In genomic region chr15:37900286-37901221, GRCh38 we compare ENCODE assay signal across 12 cellular contexts. TPM values are rescaled to one million over a fixed set of nuclear protein-coding genes. Genes with fewer than 3 reads are reported as not detected.
DNase-seq lines count a peak whose midpoint lies in the region; ATAC-seq and TF ChIP-seq lines count a peak whose summit lies in the region.
"Had no signal": no experiment of that assay in that cellular context is flagged by ENCODE, and none has a peak within 500 bp of the region (broad histone marks: within the 10 kb centered on the region; RNA-seq: fewer than 3 reads in every experiment).

No MANE protein-coding gene starts in this region.

- POLR2A ChIA-PET in SK-N-SH (lab: Yijun Ruan, JAX): no interaction called here

- TF ChIP-seq EP300 in SK-N-SH (IDR thresholded peaks at IDR 0.05; ENCODE audit: borderline replicate concordance in 1 of 2, low read depth in 1 of 2, low read length in 1 of 2) (peak in 1 of 2 experiments; percentile 31; a peak in 1 of 4 replicates), sigmoid colon (IDR thresholded peaks at IDR 0.05) (no peak)

- 0 out of 4 replicates have a peak overlapping the region, but pooled peaks of 1 of the 2 experiments have one; percentile 7 for H3K4me3 ChIP-seq in SK-N-SH (ENCODE audit: low read depth in 2 of 2, low read length in 1 of 2)
- no peak overlapping the region for H3K4me3 ChIP-seq in skeletal muscle cell (ENCODE audit: low read depth, low read length)
- H3K4me3 ChIP-seq in sigmoid colon: no peak overlapping the region
- H3K4me3 ChIP-seq: adrenal gland had no signal

- 49% methylated on average over 7 of the region's 7 CpGs for WGBS in SK-N-SH (ENCODE audit: low lambda C conversion rate)
- 37 to 59% methylated on average over 7 of the region's 7 CpGs for WGBS in sigmoid colon, 2 donors

- peak overlapping the region; percentile 56; the same call in 1 of the 2 replicates for H2AFZ ChIP-seq in SK-N-SH (ENCODE audit: low read depth)

- no peaks in the 10 kb centered on the region for H3K36me3 ChIP-seq in SK-N-SH (replicated peaks in 1 of 2; ENCODE audit: control insufficient read depth in 1 of 2, insufficient read depth in 2 of 2, low read length in 1 of 2)
- no peaks in the 10 kb centered on the region for H3K36me3 ChIP-seq in sigmoid colon
- H3K36me3 ChIP-seq: adrenal gland had no signal

- H3K27ac ChIP-seq in SK-N-SH (ENCODE audit: low read depth in 2 of 2, low read length in 1 of 2): peak overlapping the region; percentile 32 to 67; a peak in 3 of 4 replicates
- H3K27ac ChIP-seq in sigmoid colon: peak overlapping the region in 1 of 4 donors; percentile 6
- H3K27ac ChIP-seq: adrenal gland had no signal

- H3F3A ChIP-seq in SK-N-SH (replicated peaks; ENCODE audit: insufficient read depth): peaks cover 9% of the 10 kb centered on the region

- H3K9me3 ChIP-seq in SK-N-SH: no peaks in the 10 kb centered on the region
- H3K9me3 ChIP-seq in sigmoid colon: no peaks in the 10 kb centered on the region
- H3K9me3 ChIP-seq: adrenal gland had no signal

- peak overlapping the region; percentile 51 for H3K4me2 ChIP-seq in SK-N-SH

- TF ChIP-seq RAD21 in SK-N-SH (IDR thresholded peaks at IDR 0.05; ENCODE audit: low read length): no peak

- intact Hi-C loops in sigmoid colon (cut with DNase I): no loop called here

- no peak overlapping the region for H3K9ac ChIP-seq in SK-N-SH

- no peak for ATAC-seq in HG02970 (IDR thresholded peaks at IDR 0.05; ENCODE audit: low FRiP score, unreplicated experiment)
- ATAC-seq: stimulated activated naive B cell treated with anti-CD40 and anti-IgM and Interleukin-4, amounts not matched to agents 10 μg/mL and 1 μg/mL and 100 μg/mL, for 72 hours had no signal

- CTCF ChIA-PET in SK-N-SH (lab: Yijun Ruan, JAX): interaction anchor here (4.7 kb wide), 1 partner anchor 8 kb away, joined by 26 read pairs; no protein-coding TSS in a partner anchor

- no peaks in the 10 kb centered on the region for H4K20me1 ChIP-seq in SK-N-SH (ENCODE audit: insufficient read depth)

- DNase-seq in HCEC 1CT (peak; percentile 90), SK-N-SH (no peak), glomerular endothelial cell (ENCODE audit: extremely low read depth, low read depth, low spot score) (peak; percentile 34), skeletal muscle cell (ENCODE audit: low read depth) (peak; percentile 43), occipital lobe (lab: John Stamatoyannopoulos, UW) (no peak), sigmoid colon (no peak)
- DNase-seq: activated CD8-positive, alpha-beta memory T cell treated with anti-CD3 and anti-CD28 coated beads, Interleukin-2, amount 50 U/mL, for 48 hours; adrenal gland; NCI-H1930; stimulated activated naive B cell treated with anti-CD40 and anti-IgM and Interleukin-4, amounts not matched to agents 10 μg/mL and 1 μg/mL and 100 μg/mL, for 72 hours had no signal

- H3K79me2 ChIP-seq in SK-N-SH (ENCODE audit: insufficient read depth): no peaks in the 10 kb centered on the region

- H3K9me2 ChIP-seq in SK-N-SH: no peaks in the 10 kb centered on the region

- no peak for TF ChIP-seq CTCF in SK-N-SH (IDR thresholded peaks at IDR 0.05)
- no peak for TF ChIP-seq CTCF in sigmoid colon (IDR thresholded peaks at IDR 0.05)

- no peak for TF ChIP-seq POLR2A in sigmoid colon (IDR thresholded peaks at IDR 0.05)

- H3K27me3 ChIP-seq in SK-N-SH (ENCODE audit: insufficient read depth) (no peaks in the 10 kb centered on the region), sigmoid colon (no peaks in the 10 kb centered on the region)
- H3K27me3 ChIP-seq: adrenal gland had no signal

- H3K4me1 ChIP-seq in SK-N-SH (ENCODE audit: control insufficient read depth in 1 of 2, insufficient read depth in 2 of 2, low read depth in 1 of 2, low read length in 1 of 2): peaks cover 5 to 15% of the 10 kb centered on the region in 2 experiments; a peak in 3 of 4 replicates
- peaks cover 0 to 12% (median 9%) of the 10 kb centered on the region in 4 donors for H3K4me1 ChIP-seq in sigmoid colon
- H3K4me1 ChIP-seq: adrenal gland had no signal

TF ChIP-seq in SK-N-SH, 30 proteins besides CTCF, POLR2A, EP300 and RAD21:
- TF ChIP-seq FOSL2 (IDR thresholded peaks at IDR 0.05; ENCODE audit: borderline replicate concordance, low read depth) (peak; percentile 68; the same call in 1 of the 2 replicates), POLR2AphosphoS5 (IDR thresholded peaks at IDR 0.05; ENCODE audit: low read depth, low read length) (no peak), TEAD4 (IDR thresholded peaks at IDR 0.05; ENCODE audit: borderline replicate concordance, insufficient read depth) (peak; percentile 62; the same call in 1 of the 2 replicates), JUND (IDR thresholded peaks at IDR 0.05) (peak; percentile 68), NFIC (IDR thresholded peaks at IDR 0.05; ENCODE audit: borderline replicate concordance) (0 out of 2 replicates have a peak, but pooled peaks have one; percentile 4), RXRA (IDR thresholded peaks at IDR 0.05; ENCODE audit: borderline replicate concordance, low read depth) (peak; percentile 40; the same call in 1 of the 2 replicates), MAX (IDR thresholded peaks at IDR 0.05; ENCODE audit: low read depth) (peak; percentile 27; the same call in 1 of the 2 replicates), RCOR1 (IDR thresholded peaks at IDR 0.05; ENCODE audit: low read length) (no peak), TCF12 (IDR thresholded peaks at IDR 0.05) (peak; percentile 41; the same call in 1 of the 2 replicates)
- TF ChIP-seq, protein P1, sequence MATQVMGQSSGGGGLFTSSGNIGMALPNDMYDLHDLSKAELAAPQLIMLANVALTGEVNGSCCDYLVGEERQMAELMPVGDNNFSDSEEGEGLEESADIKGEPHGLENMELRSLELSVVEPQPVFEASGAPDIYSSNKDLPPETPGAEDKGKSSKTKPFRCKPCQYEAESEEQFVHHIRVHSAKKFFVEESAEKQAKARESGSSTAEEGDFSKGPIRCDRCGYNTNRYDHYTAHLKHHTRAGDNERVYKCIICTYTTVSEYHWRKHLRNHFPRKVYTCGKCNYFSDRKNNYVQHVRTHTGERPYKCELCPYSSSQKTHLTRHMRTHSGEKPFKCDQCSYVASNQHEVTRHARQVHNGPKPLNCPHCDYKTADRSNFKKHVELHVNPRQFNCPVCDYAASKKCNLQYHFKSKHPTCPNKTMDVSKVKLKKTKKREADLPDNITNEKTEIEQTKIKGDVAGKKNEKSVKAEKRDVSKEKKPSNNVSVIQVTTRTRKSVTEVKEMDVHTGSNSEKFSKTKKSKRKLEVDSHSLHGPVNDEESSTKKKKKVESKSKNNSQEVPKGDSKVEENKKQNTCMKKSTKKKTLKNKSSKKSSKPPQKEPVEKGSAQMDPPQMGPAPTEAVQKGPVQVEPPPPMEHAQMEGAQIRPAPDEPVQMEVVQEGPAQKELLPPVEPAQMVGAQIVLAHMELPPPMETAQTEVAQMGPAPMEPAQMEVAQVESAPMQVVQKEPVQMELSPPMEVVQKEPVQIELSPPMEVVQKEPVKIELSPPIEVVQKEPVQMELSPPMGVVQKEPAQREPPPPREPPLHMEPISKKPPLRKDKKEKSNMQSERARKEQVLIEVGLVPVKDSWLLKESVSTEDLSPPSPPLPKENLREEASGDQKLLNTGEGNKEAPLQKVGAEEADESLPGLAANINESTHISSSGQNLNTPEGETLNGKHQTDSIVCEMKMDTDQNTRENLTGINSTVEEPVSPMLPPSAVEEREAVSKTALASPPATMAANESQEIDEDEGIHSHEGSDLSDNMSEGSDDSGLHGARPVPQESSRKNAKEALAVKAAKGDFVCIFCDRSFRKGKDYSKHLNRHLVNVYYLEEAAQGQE (IDR thresholded peaks at IDR 0.05; ENCODE audit: low read depth, low read length): no peak
- TF ChIP-seq, protein P2, sequence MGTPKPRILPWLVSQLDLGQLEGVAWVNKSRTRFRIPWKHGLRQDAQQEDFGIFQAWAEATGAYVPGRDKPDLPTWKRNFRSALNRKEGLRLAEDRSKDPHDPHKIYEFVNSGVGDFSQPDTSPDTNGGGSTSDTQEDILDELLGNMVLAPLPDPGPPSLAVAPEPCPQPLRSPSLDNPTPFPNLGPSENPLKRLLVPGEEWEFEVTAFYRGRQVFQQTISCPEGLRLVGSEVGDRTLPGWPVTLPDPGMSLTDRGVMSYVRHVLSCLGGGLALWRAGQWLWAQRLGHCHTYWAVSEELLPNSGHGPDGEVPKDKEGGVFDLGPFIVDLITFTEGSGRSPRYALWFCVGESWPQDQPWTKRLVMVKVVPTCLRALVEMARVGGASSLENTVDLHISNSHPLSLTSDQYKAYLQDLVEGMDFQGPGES (IDR thresholded peaks at IDR 0.05; ENCODE audit: low read depth, low read length): no peak

RNA-seq across cellular contexts. Expression of gene TMCO5A, which starts 33.9 kb away (rescaled TPM):
- not detected in 2 replicates for polyA plus RNA-seq in SK-N-SH (2012; rRNA removed)
- not detected in 2 replicates for polyA plus RNA-seq in SK-N-SH (2012; cell fraction: cytosol; rRNA removed)
- not detected in 2 replicates for polyA plus RNA-seq in SK-N-SH (2012; cell fraction: nucleus; rRNA removed)
- total RNA-seq in glomerular endothelial cell: not detected in 2 replicates
- not detected for total RNA-seq in occipital lobe
- total RNA-seq in sigmoid colon: not detected
- polyA plus RNA-seq in sigmoid colon: not detected
- total RNA-seq: adrenal gland, neural crest cell had no signal
- polyA plus RNA-seq: adrenal gland had no signal

Comparison
In these comparisons a context has a peak if more than half of its experiments do, and no peak if none do; other contexts are left out.
1. DNase-seq: peak in HCEC 1CT (single experiment), glomerular endothelial cell (single experiment) and skeletal muscle cell (single experiment); none in SK-N-SH (single experiment), occipital lobe (single experiment) and sigmoid colon (single experiment).